Comparison of ENCODE assay signal across 8 cellular contexts in the genomic region with DNA sequence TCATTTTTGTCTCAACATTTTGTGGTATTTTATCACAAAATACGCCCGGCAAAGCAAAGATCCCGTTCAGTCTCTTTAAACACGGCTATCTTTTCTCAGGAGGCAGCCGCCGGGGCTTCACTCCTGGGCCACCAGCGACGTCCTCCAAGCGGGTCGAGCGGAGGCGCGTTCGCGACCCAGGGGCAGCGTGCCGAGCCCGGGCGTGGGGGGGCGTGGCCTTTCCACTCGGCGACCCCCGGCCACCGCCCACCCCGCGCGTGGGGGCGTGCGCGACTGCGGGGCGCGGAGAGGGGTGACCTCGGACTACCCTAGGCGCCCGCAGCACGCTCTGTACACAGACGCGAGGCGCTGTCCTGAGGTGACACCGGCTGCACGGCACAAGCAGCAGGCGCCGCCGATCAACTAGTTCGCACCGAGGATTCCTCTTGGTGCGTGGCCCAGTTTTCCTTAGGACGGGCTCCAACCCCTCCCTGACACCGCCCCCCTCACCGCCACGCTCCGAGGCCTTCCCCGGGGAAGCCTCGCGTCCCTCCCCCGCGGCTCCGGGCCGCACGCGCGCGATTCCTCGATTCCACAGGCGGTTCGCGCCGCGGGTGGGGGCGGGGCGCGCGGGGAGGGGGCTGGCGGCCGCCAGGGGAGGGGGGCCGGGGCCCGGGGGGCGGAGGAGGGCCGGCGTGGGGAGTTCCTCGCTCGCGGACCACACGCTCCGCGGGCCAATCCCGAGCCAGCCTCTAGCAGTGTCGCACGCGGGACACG. TPM values are rescaled to one million over a fixed set of nuclear protein-coding genes. Genes with fewer than 3 reads are reported as not detected.
DNase-seq lines count a peak whose midpoint lies in the region; ATAC-seq, FAIRE-seq and TF ChIP-seq lines count a peak whose summit lies in the region.

No MANE protein-coding gene starts in this region.

- H3K9ac ChIP-seq in DND-41 (ENCODE audit: low read depth, low read length), result peak overlapping the region; percentile 82

- H3K36me3 ChIP-seq in DND-41 (ENCODE audit: insufficient read depth, low read length) (no peaks in the 10 kb centered on the region), bronchial epithelial cell (ENCODE audit: control insufficient read depth, insufficient read depth, low read length) (no peaks in the 10 kb centered on the region)

- peaks cover 19% of the 10 kb centered on the region for H3K4me1 ChIP-seq in DND-41 (ENCODE audit: insufficient read depth, low read length)

- H2AFZ ChIP-seq in DND-41 (ENCODE audit: low read depth, low read length), result peak overlapping the region; percentile 74

- H3K27ac ChIP-seq in DND-41 (ENCODE audit: low read length), result peak overlapping the region; percentile 91

- TF ChIP-seq CTCF in DND-41 (IDR thresholded peaks at IDR 0.05; ENCODE audit: borderline replicate concordance, extremely low read depth, low read length, poor library complexity, severe bottlenecking), result peak; percentile 8
- TF ChIP-seq CTCF in bronchial epithelial cell (IDR thresholded peaks at IDR 0.05; ENCODE audit: insufficient read depth, low read length, severe bottlenecking), result no peak

- peak overlapping the region; percentile 68 for H3K4me2 ChIP-seq in DND-41 (ENCODE audit: insufficient read depth, low read length)

- no peaks in the 10 kb centered on the region for H3K9me3 ChIP-seq in DND-41 (ENCODE audit: insufficient read depth, low read length, severe bottlenecking)

- peak; percentile 60 for DNase-seq in DND-41
- DNase-seq in LoVo (ENCODE audit: low spot score), result peak; percentile 57
- DNase-seq in T1000 (lab: John Stamatoyannopoulos, UW), result peak; percentile 63
- peak; percentile 38 for DNase-seq in bronchial epithelial cell (ENCODE audit: low read depth)
- peak; percentile 56 for DNase-seq in iris pigment epithelial cell (ENCODE audit: low read depth)
- peak; percentile 53 for DNase-seq in stimulated activated CD4-positive, alpha-beta T cell treated with anti-CD3 and anti-CD28 coated beads, Interleukin-12 subunit alpha, Interleukin-12 subunit beta, amount 100 ng/mL, for 4 hours
- no peak for DNase-seq in NCI-H1092 treated with DMSO at 0.1 percent for 48 hours (lab: John Stamatoyannopoulos, UW)

- H3K79me2 ChIP-seq in DND-41 (ENCODE audit: insufficient read depth, low read length), result peaks cover 32% of the 10 kb centered on the region

- H3K27me3 ChIP-seq in DND-41 (ENCODE audit: insufficient read depth, low read length, poor library complexity) (no peaks in the 10 kb centered on the region), bronchial epithelial cell (ENCODE audit: control insufficient read depth, insufficient read depth, low read length) (no peaks in the 10 kb centered on the region)

- peak; percentile 13; the same call in 2 of the 3 replicates for ATAC-seq in DND-41 (ENCODE audit: insufficient read depth, low read depth)
- peak; percentile 22 for ATAC-seq in GM21723 (IDR thresholded peaks at IDR 0.05; ENCODE audit: unreplicated experiment)

- FAIRE-seq in bronchial epithelial cell (lab: Jason Lieb, UNC), result no peak

- H4K20me1 ChIP-seq in DND-41 (ENCODE audit: insufficient read depth, low read length), result no peaks in the 10 kb centered on the region

- H3K4me3 ChIP-seq in DND-41 (ENCODE audit: low read depth in 1 of 2, low read length in 2 of 2) (peak overlapping the region; percentile 72 to 74; a peak in 3 of 4 replicates), bronchial epithelial cell (ENCODE audit: low read depth, low read length) (peak overlapping the region; percentile 95)

RNA-seq across cellular contexts. Expression of a gene that starts 1.1 kb away (rescaled TPM):
- total RNA-seq in bronchial epithelial cell, result 29.2 and 40.5 TPM in 2 replicates
